ENCODE assay signal across 20 cellular contexts in the genomic region with DNA sequence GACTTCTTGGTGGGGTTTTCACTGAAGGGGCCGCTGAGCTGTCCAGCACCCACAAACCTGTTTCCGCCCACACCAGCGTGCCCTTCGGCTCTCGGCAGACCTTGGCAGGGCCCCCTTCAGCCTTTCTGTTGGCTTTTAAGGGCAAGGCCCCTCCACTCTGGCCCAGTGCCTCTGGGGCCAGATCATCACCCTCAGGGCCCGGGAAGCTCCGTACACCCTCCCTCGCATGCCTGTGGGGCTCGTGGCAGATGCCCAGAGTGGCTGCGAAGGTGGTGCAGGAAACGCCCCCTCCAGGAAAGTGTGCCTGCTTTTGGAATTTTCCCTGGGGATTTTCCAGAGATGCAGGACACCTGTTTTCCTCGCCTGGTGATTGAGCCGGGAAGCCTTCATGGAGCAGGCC. TPM values are rescaled to one million over a fixed set of nuclear protein-coding genes. Genes with fewer than 3 reads are reported as not detected.
DNase-seq lines count a peak whose midpoint lies in the region; ATAC-seq, FAIRE-seq and TF ChIP-seq lines count a peak whose summit lies in the region.
"Had no signal": no experiment of that assay in that cellular context is flagged by ENCODE, and none has a peak within 500 bp of the region (broad histone marks: within the 10 kb centered on the region; RNA-seq: fewer than 3 reads in every experiment).

No MANE protein-coding gene starts in this region.

- no peak overlapping the region for H3K14ac ChIP-seq in H1 (ENCODE audit: insufficient read length)
- no peak overlapping the region for H3K14ac ChIP-seq in mesenchymal stem cell (ENCODE audit: low read length in 2 of 2)

- CTCF ChIA-PET in H1 (lab: Charles Lee; ENCODE audit: partially characterized antibody) = interaction anchor here (1.3 to 1.4 kb wide), 2 partner anchors 20 to 62 kb away, joined by 3 to 5 read pairs; no protein-coding TSS in a partner anchor
- CTCF ChIA-PET in CD8-positive, alpha-beta memory T cell (lab: Charles Lee) = no interaction called here

- H3F3A ChIP-seq in GM23338 (replicated peaks; ENCODE audit: low read depth) = peaks cover 24% of the 10 kb centered on the region

- H2BK120ac ChIP-seq in H1 (replicated peaks; ENCODE audit: low read depth, low read length) = no peak overlapping the region
- no peak overlapping the region for H2BK120ac ChIP-seq in mesenchymal stem cell (ENCODE audit: low read depth, low read length)

- H4K20me1 ChIP-seq in GM23338 (replicated peaks; ENCODE audit: insufficient read depth) (no peaks in the 10 kb centered on the region), H1 (replicated peaks in 1 of 2; ENCODE audit: control insufficient read depth in 1 of 2, insufficient read depth in 2 of 2, low read length in 2 of 2) (peaks cover 0 to 4% of the 10 kb centered on the region in 2 experiments)

- H4K91ac ChIP-seq in H1 (replicated peaks; ENCODE audit: insufficient read length, low read length) (peak overlapping the region; percentile 31), mesenchymal stem cell (ENCODE audit: low read length) (peak overlapping the region; percentile 31)

- H3K79me1 ChIP-seq in H1 (ENCODE audit: low read depth, low read length) = peaks cover 3% of the 10 kb centered on the region
- H3K79me1 ChIP-seq in mesenchymal stem cell (replicated peaks; ENCODE audit: low read length, poor library complexity, severe bottlenecking) = peaks cover 29% of the 10 kb centered on the region

- TF ChIP-seq RAD21 in H1 (IDR thresholded peaks at IDR 0.05 in 1 of 2, conservative IDR thresholded peaks at IDR 0.05 in 1 of 2; ENCODE audit: low read depth in 2 of 2, low read length in 2 of 2) = no peak

- peak overlapping the region; percentile 83 for H3K18ac ChIP-seq in H1 (ENCODE audit: extremely low read depth, low read length)
- H3K18ac ChIP-seq in mesenchymal stem cell (ENCODE audit: low read depth in 1 of 2, low read length in 2 of 2) = no peak overlapping the region

- no peak overlapping the region; the same call in 1 of the 2 replicates for H3K4me3 ChIP-seq in GM23338
- no peak overlapping the region for H3K4me3 ChIP-seq in H1 (ENCODE audit: extremely low read depth in 1 of 4, insufficient read depth in 2 of 4, low read depth in 3 of 4, low read length in 4 of 4)
- no peak overlapping the region for H3K4me3 ChIP-seq in mesenchymal stem cell (ENCODE audit: insufficient read depth in 1 of 2, low read depth in 1 of 2, low read length in 2 of 2)
- H3K4me3 ChIP-seq in CD8-positive, alpha-beta memory T cell (ENCODE audit: low read length) = no peak overlapping the region
- H3K4me3 ChIP-seq in heart left ventricle = no peak overlapping the region
- H3K4me3 ChIP-seq: BLaER1 treated with 17β-estradiol and CSF1 and Interleukin-3, amounts not matched to agents 10 nM and 100 nM; HAP-1 had no signal

- no peak for FAIRE-seq in H1 (lab: Jason Lieb, UNC)
- FAIRE-seq: D721Med, G401.6, GM12891 had no signal

- no peak overlapping the region for H4K5ac ChIP-seq in H1 (ENCODE audit: insufficient read length, low read depth, low read length)

- H3K79me2 ChIP-seq in GM23338 (replicated peaks; ENCODE audit: insufficient read depth) = peaks cover 28% of the 10 kb centered on the region
- peaks cover 0 to 15% of the 10 kb centered on the region in 2 experiments; a peak in 2 of 4 replicates for H3K79me2 ChIP-seq in H1 (ENCODE audit: control insufficient read depth in 1 of 2, insufficient read depth in 2 of 2, low read length in 2 of 2)

- 0 out of 2 replicates have a peak overlapping the region, but pooled peaks have one; percentile 5 for H2BK15ac ChIP-seq in H1 (ENCODE audit: low read length)
- no peak overlapping the region for H2BK15ac ChIP-seq in mesenchymal stem cell (ENCODE audit: low read depth, poor library complexity, severe bottlenecking)

- peak overlapping the region; percentile 43; the same call in 1 of the 2 replicates for H3K4me2 ChIP-seq in GM23338
- H3K4me2 ChIP-seq in H1 (ENCODE audit: insufficient read depth in 1 of 2, low read depth in 2 of 2, low read length in 2 of 2) = no peak overlapping the region; a peak in 1 of 4 replicates
- no peak overlapping the region for H3K4me2 ChIP-seq in mesenchymal stem cell (ENCODE audit: low read length, poor library complexity, severe bottlenecking)

- H3K9me3 ChIP-seq in H1 (ENCODE audit: insufficient read depth in 2 of 2, low read depth in 1 of 2, low read length in 1 of 2) = no peaks in the 10 kb centered on the region
- no peaks in the 10 kb centered on the region for H3K9me3 ChIP-seq in mesenchymal stem cell (ENCODE audit: control insufficient read depth, low read length)
- no peaks in the 10 kb centered on the region for H3K9me3 ChIP-seq in CD8-positive, alpha-beta memory T cell (ENCODE audit: low read length)
- H3K9me3 ChIP-seq in heart left ventricle = no peaks in the 10 kb centered on the region
- H3K9me3 ChIP-seq: BLaER1 treated with 17β-estradiol and CSF1 and Interleukin-3, amounts not matched to agents 10 nM and 100 nM; HAP-1 had no signal

- H3K27me3 ChIP-seq in GM23338 (ENCODE audit: insufficient read depth) (no peaks in the 10 kb centered on the region), H1 (replicated peaks in 1 of 4; ENCODE audit: control insufficient read depth in 3 of 4, extremely low read depth in 1 of 4, insufficient read depth in 3 of 4, low read length in 3 of 4) (no peaks in the 10 kb centered on the region), mesenchymal stem cell (ENCODE audit: control insufficient read depth in 1 of 2, insufficient read depth in 1 of 2, low read length in 2 of 2) (no peaks in the 10 kb centered on the region), heart left ventricle (no peaks in the 10 kb centered on the region)
- H3K27me3 ChIP-seq in CD8-positive, alpha-beta memory T cell (ENCODE audit: insufficient read depth, low read length, poor library complexity, severe bottlenecking) = no peaks in the 10 kb centered on the region
- H3K27me3 ChIP-seq: BLaER1 treated with 17β-estradiol and CSF1 and Interleukin-3, amounts not matched to agents 10 nM and 100 nM had no signal

- H2AFZ ChIP-seq in GM23338 (no peak overlapping the region), H1 (ENCODE audit: low read length) (no peak overlapping the region), mesenchymal stem cell (ENCODE audit: low read depth, low read length) (no peak overlapping the region)

- H3K27ac ChIP-seq in GM23338 (ENCODE audit: low read depth) (peak overlapping the region; percentile 89; the same call in 1 of the 2 replicates), H1 (ENCODE audit: low read depth, low read length) (no peak overlapping the region), mesenchymal stem cell (ENCODE audit: low read length, poor library complexity, severe bottlenecking) (no peak overlapping the region), heart left ventricle (no peak overlapping the region)
- no peak overlapping the region for H3K27ac ChIP-seq in CD8-positive, alpha-beta memory T cell (ENCODE audit: low read depth, low read length)
- H3K27ac ChIP-seq: BLaER1 treated with 17β-estradiol and CSF1 and Interleukin-3, amounts not matched to agents 10 nM and 100 nM had no signal

- H3K27ac Mint-ChIP-seq in GM23338 = no peak overlapping the region
- H3K27ac Mint-ChIP-seq in stimulated activated naive B cell treated with anti-CD40 and anti-IgM and Interleukin-4, amounts not matched to agents 10 μg/mL and 1 μg/mL and 100 μg/mL, for 72 hours = peak overlapping the region; percentile 42
- H3K27ac Mint-ChIP-seq in CD8-positive, alpha-beta memory T cell = no peak overlapping the region
- H3K27ac Mint-ChIP-seq: HFFc6 had no signal

- H2BK12ac ChIP-seq in H1 (ENCODE audit: low read depth, low read length) = peak overlapping the region; percentile 96; the same call in 1 of the 2 replicates
- no peak overlapping the region for H2BK12ac ChIP-seq in mesenchymal stem cell (ENCODE audit: low read length in 2 of 2)

- H4K8ac ChIP-seq in H1 (ENCODE audit: extremely low read depth, insufficient read depth, low read length) (peak overlapping the region; percentile 31; the same call in 1 of the 2 replicates), mesenchymal stem cell (ENCODE audit: low read length) (no peak overlapping the region)

- no peaks in the 10 kb centered on the region for H3K36me3 ChIP-seq in GM23338 (ENCODE audit: insufficient read depth)
- H3K36me3 ChIP-seq in H1 (ENCODE audit: control insufficient read depth in 2 of 4, insufficient read depth in 4 of 4, low read length in 3 of 4) = 0 out of 8 replicates have a peak, but pooled peaks cover 0 to 3% (median 0%) of the 10 kb centered on the region in 4 experiments
- peaks cover 0 to 21% of the 10 kb centered on the region in 2 experiments for H3K36me3 ChIP-seq in mesenchymal stem cell (ENCODE audit: control insufficient read depth in 1 of 2, insufficient read depth in 2 of 2, low read depth in 1 of 2, low read length in 2 of 2)
- no peaks in the 10 kb centered on the region for H3K36me3 ChIP-seq in CD8-positive, alpha-beta memory T cell (ENCODE audit: insufficient read depth, low read length)
- no peaks in the 10 kb centered on the region for H3K36me3 ChIP-seq in heart left ventricle
- H3K36me3 ChIP-seq: BLaER1 treated with 17β-estradiol and CSF1 and Interleukin-3, amounts not matched to agents 10 nM and 100 nM; HAP-1 had no signal

- POLR2A ChIA-PET in H1 (lab: Charles Lee; ENCODE audit: partially characterized antibody) = interaction anchor here (0.5 to 2.9 kb wide), 10 partner anchors 10 to 561 kb away, joined by 3 to 8 read pairs (median 3); partner anchors contain the start of genes NKX1-2 and OAT
- POLR2A ChIA-PET in CD8-positive, alpha-beta memory T cell (lab: Charles Lee) = no interaction called here

- H3K23ac ChIP-seq in H1 (ENCODE audit: insufficient read length) = no peak overlapping the region
- no peak overlapping the region for H3K23ac ChIP-seq in mesenchymal stem cell (ENCODE audit: low read length in 2 of 2)

- intact Hi-C loops in heart left ventricle (cut with DNase I) = no loop called here

- H3K4me3 Mint-ChIP-seq in GM23338 = no peak overlapping the region
- no peak overlapping the region for H3K4me3 Mint-ChIP-seq in stimulated activated naive B cell treated with anti-CD40 and anti-IgM and Interleukin-4, amounts not matched to agents 10 μg/mL and 1 μg/mL and 100 μg/mL, for 72 hours
- no peak overlapping the region for H3K4me3 Mint-ChIP-seq in CD8-positive, alpha-beta memory T cell
- H3K4me3 Mint-ChIP-seq: HFFc6, IgD-negative memory B cell had no signal

- TF ChIP-seq EP300 in H1 (IDR thresholded peaks at IDR 0.05; ENCODE audit: borderline replicate concordance in 1 of 2, low read depth in 2 of 2, low read length in 2 of 2) = no peak

- TF ChIP-seq CTCF in GM23338 (conservative IDR thresholded peaks at IDR 0.05; ENCODE audit: low read depth in 2 of 2) (no peak), H1 (IDR thresholded peaks at IDR 0.05; ENCODE audit: control extremely low read depth in 1 of 3, insufficient read depth in 1 of 3, low read depth in 1 of 3, low read length in 3 of 3) (no peak), heart left ventricle (IDR thresholded peaks at IDR 0.05) (no peak)

- no peaks in the 10 kb centered on the region for H3K9me2 ChIP-seq in GM23338 (ENCODE audit: insufficient read depth)

- DNase-seq in GM23338 (ENCODE audit: low spot score) = no peak
- no peak for DNase-seq in H1 (ENCODE audit: low read depth in 1 of 2, low spot score in 2 of 2)
- no peak for DNase-seq in mesenchymal stem cell
- DNase-seq in stimulated activated naive B cell treated with anti-CD40 and anti-IgM and Interleukin-4, amounts not matched to agents 10 μg/mL and 1 μg/mL and 100 μg/mL, for 72 hours = no peak
- DNase-seq in CD8-positive, alpha-beta memory T cell = no peak
- DNase-seq in NCI-H446 treated with DMSO at 0.1 percent for 48 hours (lab: John Stamatoyannopoulos, UW) = no peak
- DNase-seq in heart left ventricle = no peak
- DNase-seq: 8988T; CD4-positive, CD25-positive, alpha-beta regulatory T cell; DMS153; DMS79 treated with DMSO at 0.1 percent for 48 hours; EL; GOT3; HFFc6 had no signal

- peak overlapping the region; percentile 94 for H2BK20ac ChIP-seq in H1 (ENCODE audit: low read length)

- H3K4me1 ChIP-seq in GM23338 (ENCODE audit: insufficient read depth) (peaks cover 72% of the 10 kb centered on the region), H1 (replicated peaks in 1 of 4; ENCODE audit: control insufficient read depth in 3 of 4, insufficient read depth in 4 of 4, low read length in 3 of 4) (peaks cover 28 to 58% (median 37%) of the 10 kb centered on the region in 4 experiments), mesenchymal stem cell (ENCODE audit: control insufficient read depth, insufficient read depth, low read depth, low read length) (peaks cover 3% of the 10 kb centered on the region), heart left ventricle (peaks cover 0 to 26% (median 9%) of the 10 kb centered on the region in 12 donors)
- peaks cover 19% of the 10 kb centered on the region for H3K4me1 ChIP-seq in CD8-positive, alpha-beta memory T cell (ENCODE audit: insufficient read depth, low read length)
- H3K4me1 ChIP-seq: HAP-1 had no signal

- H2BK5ac ChIP-seq in H1 (ENCODE audit: low read depth, low read length) = peak overlapping the region; percentile 97; the same call in 1 of the 2 replicates
- peak overlapping the region; percentile 1 for H2BK5ac ChIP-seq in mesenchymal stem cell (ENCODE audit: low read depth, low read length, poor library complexity, severe bottlenecking)

- peaks cover 8% of the 10 kb centered on the region for H3K36me3 Mint-ChIP-seq in GM23338 (ENCODE audit: low read depth)
- peaks cover 0 to 3% of the 10 kb centered on the region in 2 donors for H3K36me3 Mint-ChIP-seq in stimulated activated naive B cell treated with anti-CD40 and anti-IgM and Interleukin-4, amounts not matched to agents 10 μg/mL and 1 μg/mL and 100 μg/mL, for 72 hours
- peaks cover 0 to 7% (median 1%) of the 10 kb centered on the region in 3 donors for H3K36me3 Mint-ChIP-seq in CD8-positive, alpha-beta memory T cell

- ATAC-seq in GM23338 (no peak), heart left ventricle (no peak)
- no peak for ATAC-seq in stimulated activated naive B cell treated with anti-CD40 and anti-IgM and Interleukin-4, amounts not matched to agents 10 μg/mL and 1 μg/mL and 100 μg/mL, for 72 hours (replicated peaks)

- no peaks in the 10 kb centered on the region for H3K9me3 Mint-ChIP-seq in GM23338
- H3K9me3 Mint-ChIP-seq in stimulated activated naive B cell treated with anti-CD40 and anti-IgM and Interleukin-4, amounts not matched to agents 10 μg/mL and 1 μg/mL and 100 μg/mL, for 72 hours = no peaks in the 10 kb centered on the region
- H3K9me3 Mint-ChIP-seq in CD8-positive, alpha-beta memory T cell = no peaks in the 10 kb centered on the region
- H3K9me3 Mint-ChIP-seq: HFFc6, IgD-negative memory B cell had no signal

- peaks cover 70% of the 10 kb centered on the region for H3K4me1 Mint-ChIP-seq in GM23338
- peaks cover 21 to 33% of the 10 kb centered on the region in 2 donors for H3K4me1 Mint-ChIP-seq in stimulated activated naive B cell treated with anti-CD40 and anti-IgM and Interleukin-4, amounts not matched to agents 10 μg/mL and 1 μg/mL and 100 μg/mL, for 72 hours
- peaks cover 22 to 29% (median 23%) of the 10 kb centered on the region in 3 donors for H3K4me1 Mint-ChIP-seq in CD8-positive, alpha-beta memory T cell

- TF ChIP-seq POLR2A in H1 (IDR thresholded peaks at IDR 0.05; ENCODE audit: control extremely low read depth in 1 of 2, low read depth in 2 of 2, low read length in 2 of 2) (no peak), heart left ventricle (IDR thresholded peaks at IDR 0.05) (no peak)

- H3K9ac ChIP-seq in H1 (replicated peaks in 1 of 4; ENCODE audit: extremely low read depth in 1 of 4, low read depth in 3 of 4, low read length in 3 of 4) (no peak overlapping the region), mesenchymal stem cell (ENCODE audit: low read length) (no peak overlapping the region)
- H3K9ac ChIP-seq: BLaER1 treated with 17β-estradiol and CSF1 and Interleukin-3, amounts not matched to agents 10 nM and 100 nM had no signal

- H2AK5ac ChIP-seq in H1 (ENCODE audit: low read depth, low read length) (peak overlapping the region; percentile 76; the same call in 1 of the 2 replicates), mesenchymal stem cell (ENCODE audit: low read length, severe bottlenecking) (no peak overlapping the region)

- 0 out of 2 replicates have a peak, but pooled peaks cover 2% of the 10 kb centered on the region for H3K23me2 ChIP-seq in H1 (ENCODE audit: low read depth, low read length)

- peak overlapping the region; percentile 7 for H3K4ac ChIP-seq in H1 (replicated peaks; ENCODE audit: insufficient read length, low read depth, low read length)
- no peak overlapping the region for H3K4ac ChIP-seq in mesenchymal stem cell (ENCODE audit: low read depth in 1 of 2, low read length in 2 of 2)

- H3K27me3 Mint-ChIP-seq in GM23338 (ENCODE audit: insufficient read depth, low read depth, poor library complexity) = peaks cover 24% of the 10 kb centered on the region
- no peaks in the 10 kb centered on the region for H3K27me3 Mint-ChIP-seq in stimulated activated naive B cell treated with anti-CD40 and anti-IgM and Interleukin-4, amounts not matched to agents 10 μg/mL and 1 μg/mL and 100 μg/mL, for 72 hours
- no peaks in the 10 kb centered on the region for H3K27me3 Mint-ChIP-seq in CD8-positive, alpha-beta memory T cell
- H3K27me3 Mint-ChIP-seq: CD4-positive, CD25-positive, alpha-beta regulatory T cell; IgD-negative memory B cell had no signal

- no peak overlapping the region for H3K56ac ChIP-seq in H1 (replicated peaks; ENCODE audit: insufficient read length, low read depth, low read length)

- WGBS in H1 (ENCODE audit: extremely low coverage in 1 of 2, insufficient coverage in 1 of 2, insufficient read length in 1 of 2, insufficient replicate concordance in 2 of 2, low coverage in 1 of 2, low lambda C conversion rate in 2 of 2, missing lambda C conversion rate in 1 of 2), 2 experiments = 86% methylated on average over 13 of the region's 13 CpGs; no CpG with 5 or more reads in 1 of the 2 experiments
- 92% methylated on average over 13 of the region's 13 CpGs for WGBS in mesenchymal stem cell
- WGBS in heart left ventricle, 4 donors = 72 to 83% (median 81%) methylated on average over 10 to 13 of the region's 13 CpGs

RNA-seq across cellular contexts. Expression of gene LHPP, which starts 7.0 kb away (rescaled TPM):
- 34.1 and 40.2 TPM in 2 replicates for total RNA-seq in GM23338 (2014; rRNA removed; shearing (Covaris generic))
- polyA plus RNA-seq in GM23338 (2016; fragmentation: Nextera tagmentation; extraction: Ambion mirVana) (25.5 and 27.4 TPM in 2 replicates), H1 (2011; rRNA removed) (45.0 and 50.5 TPM in 2 replicates), heart left ventricle (1 to 10 TPM; 5.6 to 6.7 TPM)
- total RNA-seq in H1 (2021; fragmentation: NEBNext Ultra II Directional; extraction: Animal tissue kit (Norgen Biotek cat#: 25700)) = 26.0 and 27.5 TPM in 2 replicates
- polyA plus RNA-seq in H1 (2011; cell fraction: cytosol; rRNA removed) = 39.2 TPM
- 40.4 TPM for polyA plus RNA-seq in H1 (2011; cell fraction: nucleus; rRNA removed)
- polyA plus RNA-seq in H1 (2012, experiment 1 of 2) = 20.9 to 42.0 TPM (median 37.2 TPM) in 4 replicates
- 36.6 TPM for polyA plus RNA-seq in H1 (2012, experiment 2 of 2)
- polyA plus RNA-seq in H1 (2013, experiment 1 of 2) = 18.9 TPM
- polyA plus RNA-seq in H1 (2013, experiment 2 of 2) = 18.9 TPM
- polyA minus RNA-seq in H1 (2011; rRNA and poly(A)+ RNA removed) = 19.6 and 21.2 TPM in 2 replicates
- 10.4 TPM for polyA minus RNA-seq in H1 (2011; cell fraction: cytosol; rRNA and poly(A)+ RNA removed)
- polyA minus RNA-seq in H1 (2011; cell fraction: nucleus; rRNA and poly(A)+ RNA removed) = 24.9 TPM
- polyA plus RNA-seq in mesenchymal stem cell (2013, experiment 1 of 2) = 11.3 TPM
- polyA plus RNA-seq in mesenchymal stem cell (2013, experiment 2 of 2) = 11.0 TPM
- total RNA-seq in CD8-positive, alpha-beta memory T cell = 1 to 10 TPM; 5.2 to 6.3 TPM
- 19.1 TPM for polyA plus RNA-seq in CD8-positive, alpha-beta memory T cell
- total RNA-seq in heart left ventricle = 10 to 100 TPM; 10.4 to 23.5 (median 14.2) TPM

RNA-seq across cellular contexts. Expression of gene NKX1-2, which starts 18.8 kb away (rescaled TPM):
- 37.0 and 39.4 TPM in 2 replicates for total RNA-seq in GM23338 (2014; rRNA removed; shearing (Covaris generic))
- polyA plus RNA-seq in GM23338 (2016; fragmentation: Nextera tagmentation; extraction: Ambion mirVana) (9.4 and 9.8 TPM in 2 replicates), H1 (2011; rRNA removed) (11.5 and 12.7 TPM in 2 replicates), heart left ventricle (not detected)
- total RNA-seq in H1 (2021; fragmentation: NEBNext Ultra II Directional; extraction: Animal tissue kit (Norgen Biotek cat#: 25700)) = 33.9 and 34.9 TPM in 2 replicates
- polyA plus RNA-seq in H1 (2011; cell fraction: cytosol; rRNA removed) = 17.0 TPM
- polyA plus RNA-seq in H1 (2011; cell fraction: nucleus; rRNA removed) = 9.4 TPM
- 17.0 to 28.5 TPM (median 22.6 TPM) in 4 replicates for polyA plus RNA-seq in H1 (2012, experiment 1 of 2)
- 25.6 TPM for polyA plus RNA-seq in H1 (2012, experiment 2 of 2)
- 22.8 TPM for polyA plus RNA-seq in H1 (2013, experiment 1 of 2)
- 23.9 TPM for polyA plus RNA-seq in H1 (2013, experiment 2 of 2)
- 18.1 and 19.2 TPM in 2 replicates for polyA minus RNA-seq in H1 (2011; rRNA and poly(A)+ RNA removed)
- 29.8 TPM for polyA minus RNA-seq in H1 (2011; cell fraction: cytosol; rRNA and poly(A)+ RNA removed)
- 15.2 TPM for polyA minus RNA-seq in H1 (2011; cell fraction: nucleus; rRNA and poly(A)+ RNA removed)
- not detected for polyA plus RNA-seq in mesenchymal stem cell (2013, experiment 1 of 2)
- polyA plus RNA-seq in mesenchymal stem cell (2013, experiment 2 of 2) = not detected
- not detected for total RNA-seq in CD8-positive, alpha-beta memory T cell
- polyA plus RNA-seq in CD8-positive, alpha-beta memory T cell = not detected
- total RNA-seq in heart left ventricle = not detected
- total RNA-seq: CD4-positive, CD25-positive, alpha-beta regulatory T cell; HFFc6 had no signal
- polyA plus RNA-seq: CD4-positive, CD25-positive, alpha-beta regulatory T cell; IgD-negative memory B cell had no signal

RNA-seq across cellular contexts. Expression of gene OAT, which starts 49.9 kb away (rescaled TPM):
- 139 and 158 TPM in 2 replicates for total RNA-seq in GM23338 (2014; rRNA removed; shearing (Covaris generic))
- polyA plus RNA-seq in GM23338 (2016; fragmentation: Nextera tagmentation; extraction: Ambion mirVana) (131 and 136 TPM in 2 replicates), H1 (2011; rRNA removed) (40.3 and 67.8 TPM in 2 replicates), heart left ventricle (10 to 100 TPM in 1 of 2 donors, 1 to 10 TPM in 1; 9.3 to 36.0 TPM)
- 121 TPM in 2 replicates for total RNA-seq in H1 (2021; fragmentation: NEBNext Ultra II Directional; extraction: Animal tissue kit (Norgen Biotek cat#: 25700))
- polyA plus RNA-seq in H1 (2011; cell fraction: cytosol; rRNA removed) = 78.9 TPM
- polyA plus RNA-seq in H1 (2011; cell fraction: nucleus; rRNA removed) = 33.9 TPM
- 69.7 to 96.8 TPM (median 81.5 TPM) in 4 replicates for polyA plus RNA-seq in H1 (2012, experiment 1 of 2)
- polyA plus RNA-seq in H1 (2012, experiment 2 of 2) = 10.6 TPM
- 57.5 TPM for polyA plus RNA-seq in H1 (2013, experiment 1 of 2)
- 54.5 TPM for polyA plus RNA-seq in H1 (2013, experiment 2 of 2)
- polyA minus RNA-seq in H1 (2011; rRNA and poly(A)+ RNA removed) = 65.2 and 99.5 TPM in 2 replicates
- 42.3 TPM for polyA minus RNA-seq in H1 (2011; cell fraction: cytosol; rRNA and poly(A)+ RNA removed)
- 33.1 TPM for polyA minus RNA-seq in H1 (2011; cell fraction: nucleus; rRNA and poly(A)+ RNA removed)
- polyA plus RNA-seq in mesenchymal stem cell (2013, experiment 1 of 2) = 96.7 TPM
- polyA plus RNA-seq in mesenchymal stem cell (2013, experiment 2 of 2) = 101 TPM
- 10 to 100 TPM; 44.1 to 46.8 TPM for total RNA-seq in CD8-positive, alpha-beta memory T cell
- polyA plus RNA-seq in CD8-positive, alpha-beta memory T cell = 69.5 TPM
- total RNA-seq in heart left ventricle = 10 to 100 TPM; 27.3 to 56.1 (median 33.8) TPM

Comparison
In these comparisons a context has a peak if more than half of its experiments do, and no peak if none do; other contexts are left out.
1. RNA of gene NKX1-2, which starts 18.8 kb away (total RNA-seq): 37.0 to 39.4 TPM in GM23338 and 33.9 to 34.9 TPM in H1; not detected in CD8-positive, alpha-beta memory T cell and not detected in heart left ventricle; every median in the first group is over 10 times any median in the second.